8 cellular contexts compared by ENCODE assay signal in the genomic region with DNA sequence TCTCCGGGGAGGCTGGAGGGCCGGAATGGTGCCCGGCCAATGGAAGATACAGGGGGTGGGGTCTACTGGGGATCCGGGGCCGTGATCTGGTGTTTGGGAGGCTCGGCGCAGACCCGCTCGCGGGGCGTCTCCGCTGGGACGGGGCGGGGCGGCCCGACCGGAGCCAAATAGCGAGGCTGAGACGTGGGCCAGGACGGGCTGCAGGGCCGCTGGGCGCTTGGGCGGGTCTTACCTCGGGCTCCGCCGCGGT. TPM values are rescaled to one million over a fixed set of nuclear protein-coding genes. Genes with fewer than 3 reads are reported as not detected.
DNase-seq lines count a peak whose midpoint lies in the region; ATAC-seq and TF ChIP-seq lines count a peak whose summit lies in the region.

No MANE protein-coding gene starts in this region.

- peak overlapping the region; percentile 82 for H2AFZ ChIP-seq in Loucy (ENCODE audit: low read length)

- H3K4me3 ChIP-seq in GM08714 (ENCODE audit: low read length) = peak overlapping the region; percentile 78
- H3K4me3 ChIP-seq in Loucy (ENCODE audit: low read length, poor library complexity, severe bottlenecking) = peak overlapping the region; percentile 96
- H3K4me3 ChIP-seq in coronary artery = peak overlapping the region; percentile 86
- H3K4me3 ChIP-seq in lower lobe of right lung = peak overlapping the region; percentile 81

- TF ChIP-seq CTCF in Loucy (conservative IDR thresholded peaks at IDR 0.05; ENCODE audit: low read length) (no peak), coronary artery (IDR thresholded peaks at IDR 0.05) (no peak), lower lobe of right lung (IDR thresholded peaks at IDR 0.05) (no peak)

- peak overlapping the region; percentile 83 for H3K4me2 ChIP-seq in Loucy (ENCODE audit: low read depth, low read length, poor library complexity, severe bottlenecking)

- peaks cover 39% of the 10 kb centered on the region for H4K20me1 ChIP-seq in Loucy (ENCODE audit: insufficient read depth, low read length, poor library complexity, severe bottlenecking)

- intact Hi-C loops in lower lobe of right lung (cut with DNase I) = no loop called here

- peaks cover 50% of the 10 kb centered on the region for H3K4me1 ChIP-seq in Loucy (ENCODE audit: insufficient read depth, low read length, poor library complexity, severe bottlenecking)
- peaks cover 36% of the 10 kb centered on the region for H3K4me1 ChIP-seq in lower lobe of right lung

- no peaks in the 10 kb centered on the region for H3K9me2 ChIP-seq in Loucy (replicated peaks; ENCODE audit: low read depth, low read length)

- ATAC-seq in lower lobe of right lung = peak; percentile 90 to 91

- H3K27me3 ChIP-seq in Loucy (ENCODE audit: insufficient read depth, low read length, poor library complexity, severe bottlenecking) = no peaks in the 10 kb centered on the region
- H3K27me3 ChIP-seq in lower lobe of right lung (ENCODE audit: low read depth) = no peaks in the 10 kb centered on the region

- H3K79me2 ChIP-seq in Loucy (ENCODE audit: insufficient read depth, low read length) = peaks cover 56% of the 10 kb centered on the region

- H3K9me3 ChIP-seq in Loucy (ENCODE audit: insufficient read depth, low read depth, low read length) (no peaks in the 10 kb centered on the region), lower lobe of right lung (no peaks in the 10 kb centered on the region)

- H3F3A ChIP-seq in Loucy (ENCODE audit: low read depth) = no peaks in the 10 kb centered on the region

- peak overlapping the region; percentile 95 to 97 for H3K27ac ChIP-seq in coronary artery
- peak overlapping the region; percentile 93 for H3K27ac ChIP-seq in lower lobe of right lung

- DNase-seq in HCEC 1CT (peak; percentile 83), coronary artery (ENCODE audit: low spot score) (peak; percentile 89), lower lobe of right lung (peak; percentile 91), NCI-H2196 treated with DMSO at 0.1 percent for 48 hours (lab: John Stamatoyannopoulos, UW; ENCODE audit: unreplicated experiment) (no peak)
- DNase-seq in activated CD4-positive, alpha-beta T cell treated with anti-CD3 and anti-CD28 coated beads for 48 hours = peak; percentile 79
- peak; percentile 65 to 71 for DNase-seq in stimulated activated CD8-positive, alpha-beta memory T cell treated with anti-CD3 and anti-CD28 coated beads, Interleukin-15, amount 100 ng/mL, for 48 hours (ENCODE audit: low read depth in 2 of 2)

- H3K36me3 ChIP-seq in Loucy (ENCODE audit: insufficient read depth, low read length) = no peaks in the 10 kb centered on the region
- no peaks in the 10 kb centered on the region for H3K36me3 ChIP-seq in lower lobe of right lung

- H3K9ac ChIP-seq in Loucy (ENCODE audit: low read depth, low read length, poor library complexity, severe bottlenecking) = peak overlapping the region; percentile 68

RNA-seq across cellular contexts. Expression of a gene that starts 0.6 kb away (rescaled TPM):
- 73.8 TPM for total RNA-seq in lower lobe of right lung

RNA-seq across cellular contexts. Expression of a gene that starts 0.8 kb away (rescaled TPM):
- total RNA-seq in lower lobe of right lung = 3.6 TPM
